In genomic region chr3:180679178-180680096, GRCh38 we compare ENCODE assay signal across 8 cellular contexts. TPM values are rescaled to one million over a fixed set of nuclear protein-coding genes. Genes with fewer than 3 reads are reported as not detected.
DNase-seq lines count a peak whose midpoint lies in the region; ATAC-seq, FAIRE-seq and TF ChIP-seq lines count a peak whose summit lies in the region.

TSS of gene CCDC39 (minus strand) at chr3:180679489. CDS start at chr3:180679380, 109 bp downstream.

- H2AFZ ChIP-seq in GM12878 (ENCODE audit: control insufficient read depth, low read depth, low read length): peak within 1 kb of the TSS; percentile 95

- CTCF ChIA-PET in HEK293 (lab: Yijun Ruan, JAX): interaction anchor here (0.7 to 0.9 kb wide), 2 partner anchors 16 to 41 kb away, joined by 3 to 4 read pairs; no protein-coding TSS in a partner anchor
- CTCF ChIA-PET in GM12878 (lab: Yijun Ruan, JAX): interaction anchor here (0.7 to 2.4 kb wide), 9 partner anchors 17 to 871 kb away, joined by 3 to 11 read pairs (median 4); partner anchors contain the start of gene TTC14

- no peaks in the 10 kb centered on the region for H3K36me3 ChIP-seq in HEK293 (ENCODE audit: control insufficient read depth in 2 of 2, insufficient read depth in 1 of 2, low read length in 2 of 2)
- no peaks in the 10 kb centered on the region for H3K36me3 ChIP-seq in GM12878 (ENCODE audit: control insufficient read depth in 2 of 2, insufficient read depth in 2 of 2, low read length in 1 of 2)

- RAD21 ChIA-PET in GM12878 (lab: Charles Lee; ENCODE audit: unreplicated experiment): interaction anchor here (1.2 to 1.5 kb wide), 4 partner anchors 64 to 868 kb away, joined by 3 to 7 read pairs (median 4); partner anchors contain the start of gene TTC14

- in situ Hi-C loops in GM12878 (cut with MboI): no loop called here

- TF ChIP-seq CTCF in HEK293 (tag by site-specific recombination; IDR thresholded peaks at IDR 0.05) (0 out of 2 replicates have a peak, but pooled peaks have one; percentile 26), GM12878 (IDR thresholded peaks at IDR 0.05 in 2 of 3, conservative IDR thresholded peaks at IDR 0.05 in 1 of 3; ENCODE audit: control insufficient read depth in 2 of 3, extremely low read depth in 1 of 3, insufficient read depth in 1 of 3, low read depth in 3 of 3, low read length in 3 of 3) (no peak)

- H3K9me3 ChIP-seq in HEK293 (ENCODE audit: control insufficient read depth, insufficient read depth, low read depth, low read length) (no peaks in the 10 kb centered on the region), GM12878 (replicated peaks; ENCODE audit: control insufficient read depth, insufficient read depth, low read length) (no peaks in the 10 kb centered on the region; the same call in 2 of the 3 replicates)

- no peaks in the 10 kb centered on the region for H3K79me2 ChIP-seq in GM12878 (ENCODE audit: control insufficient read depth, insufficient read depth, low read length)

- H3K27me3 ChIP-seq in GM12878 (replicated peaks in 1 of 2; ENCODE audit: control insufficient read depth in 2 of 2, insufficient read depth in 2 of 2, low read length in 1 of 2): no peaks in the 10 kb centered on the region

- H3K4me3 ChIP-seq in HEK293 (ENCODE audit: low read depth, low read length): peak within 1 kb of the TSS; percentile 59
- H3K4me3 ChIP-seq in GM12878: peak within 1 kb of the TSS; percentile 82
- peak within 1 kb of the TSS; percentile 89 for H3K4me3 ChIP-seq in iPS-11a (ENCODE audit: low read depth, low read length)
- peak within 1 kb of the TSS; percentile 69 for H3K4me3 ChIP-seq in skeletal muscle cell (ENCODE audit: low read depth, low read length)

- POLR2A ChIA-PET in HEK293 (lab: Yijun Ruan, JAX) (interaction anchor here (0.5 kb wide), 1 partner anchor 87 kb away, joined by 3 read pairs; no protein-coding TSS in a partner anchor), GM12878 (lab: Charles Lee) (no interaction called here)

- SMC1A ChIA-PET in GM12878 (lab: Charles Lee; ENCODE audit: uncharacterized antibody, unreplicated experiment): interaction anchor here (0.6 to 1.9 kb wide), 11 partner anchors 16 to 1228 kb away, joined by 3 to 5 read pairs (median 4); no protein-coding TSS in a partner anchor

- 1% methylated on average over 55 of the region's 56 CpGs for WGBS in GM12878 (ENCODE audit: insufficient coverage, insufficient replicate concordance, low lambda C conversion rate, missing lambda C conversion rate)

- H3K9me3 Mint-ChIP-seq in T-helper 1 cell treated with Interleukin-12 subunit alpha and Interleukin-12 subunit beta and Interleukin-4 antibody, amounts not matched to agents 30 μg/mL and 1 μg/mL, for 36 hours: no peaks in the 10 kb centered on the region

- no TSS peak for BruUV-seq in GM12878 (replicated peaks; lab: Mats Ljungman, UMichigan)

- H3K4me1 Mint-ChIP-seq in T-helper 1 cell treated with Interleukin-12 subunit alpha and Interleukin-12 subunit beta and Interleukin-4 antibody, amounts not matched to agents 30 μg/mL and 1 μg/mL, for 36 hours (ENCODE audit: low read depth): peaks cover 6% of the 10 kb centered on the region

- H3K27me3 Mint-ChIP-seq in T-helper 1 cell treated with Interleukin-12 subunit alpha and Interleukin-12 subunit beta and Interleukin-4 antibody, amounts not matched to agents 30 μg/mL and 1 μg/mL, for 36 hours (ENCODE audit: low read depth): peaks cover 64% of the 10 kb centered on the region

- H3K27ac ChIP-seq in HEK293 (ENCODE audit: extremely low read depth, low read depth, low read length): peak within 1 kb of the TSS; percentile 21; the same call in 1 of the 2 replicates
- no peak within 1 kb of the TSS for H3K27ac ChIP-seq in GM12878 (ENCODE audit: control insufficient read depth, insufficient read depth)

- no peak for FAIRE-seq in GM12878 (lab: Jason Lieb, UNC)

- DNase-seq in GM04504 (ENCODE audit: low read depth) (peak; percentile 22), NCI-H1048 (lab: John Stamatoyannopoulos, UW) (peak; percentile 23), GM12878 (ENCODE audit: low read depth, low spot score) (peak; percentile 30), skeletal muscle cell (ENCODE audit: low read depth) (no peak), AML-193 (lab: John Stamatoyannopoulos, UW) (no peak)

- H3K4me1 ChIP-seq in HEK293 (ENCODE audit: control insufficient read depth, insufficient read depth, low read length): 0 out of 2 replicates have a peak, but pooled peaks cover 2% of the 10 kb centered on the region
- peaks cover 4% of the 10 kb centered on the region; the same call in 1 of the 2 replicates for H3K4me1 ChIP-seq in GM12878 (ENCODE audit: control insufficient read depth, insufficient read depth, low read length)

- no peaks in the 10 kb centered on the region for H3K36me3 Mint-ChIP-seq in T-helper 1 cell treated with Interleukin-12 subunit alpha and Interleukin-12 subunit beta and Interleukin-4 antibody, amounts not matched to agents 30 μg/mL and 1 μg/mL, for 36 hours (ENCODE audit: low read depth)

- peak within 1 kb of the TSS; percentile 99 for H3K4me2 ChIP-seq in GM12878 (ENCODE audit: control insufficient read depth, insufficient read depth)

- TF ChIP-seq EP300 in GM12878 (IDR thresholded peaks at IDR 0.05; ENCODE audit: borderline replicate concordance in 1 of 2, control insufficient read depth in 1 of 2, low read depth in 2 of 2, low read length in 2 of 2): no peak

- no peak within 1 kb of the TSS for H3K27ac Mint-ChIP-seq in T-helper 1 cell treated with Interleukin-12 subunit alpha and Interleukin-12 subunit beta and Interleukin-4 antibody, amounts not matched to agents 30 μg/mL and 1 μg/mL, for 36 hours

- no peaks in the 10 kb centered on the region for H4K20me1 ChIP-seq in GM12878 (ENCODE audit: control insufficient read depth, insufficient read depth)

- peak within 1 kb of the TSS; percentile 44; the same call in 1 of the 2 replicates for H3K9ac ChIP-seq in GM12878 (ENCODE audit: control insufficient read depth, insufficient read depth, low read length)

- peak within 1 kb of the TSS; percentile 75 for H3K4me3 Mint-ChIP-seq in T-helper 1 cell treated with Interleukin-12 subunit alpha and Interleukin-12 subunit beta and Interleukin-4 antibody, amounts not matched to agents 30 μg/mL and 1 μg/mL, for 36 hours

- intact Hi-C loops in GM12878 (cut with micrococcal nuclease; ENCODE audit: unreplicated experiment): loop anchor here (5.0 kb wide), 2 partner anchors 52 to 77 kb away; partner anchors contain the start of gene TTC14

- TF ChIP-seq RAD21 in GM12878 (IDR thresholded peaks at IDR 0.05; ENCODE audit: insufficient read depth, low read depth, low read length): no peak

- ATAC-seq in GM12878: peak; percentile 96

- no peak for TF ChIP-seq POLR2A in GM12878 (IDR thresholded peaks at IDR 0.05; ENCODE audit: low read depth, low read length)

TF ChIP-seq in HEK293, 187 proteins besides CTCF, POLR2A, EP300 and RAD21 (continues in another document):
- TF ChIP-seq SCRT2 (tag by site-specific recombination; IDR thresholded peaks at IDR 0.05) (peak; percentile 89), ZNF23 (tag by site-specific recombination; IDR thresholded peaks at IDR 0.05; ENCODE audit: borderline replicate concordance) (no peak), BCL11A (tag by site-specific recombination; IDR thresholded peaks at IDR 0.05; ENCODE audit: low read depth) (no peak), GLI4 (tag by site-specific recombination; IDR thresholded peaks at IDR 0.05) (no peak)

TF ChIP-seq in GM12878, 131 proteins besides CTCF, POLR2A, EP300 and RAD21 (continues in another document):
- TF ChIP-seq PAX5 (IDR thresholded peaks at IDR 0.05; ENCODE audit: borderline replicate concordance, low read depth, low read length) (no peak), CBFB (IDR thresholded peaks at IDR 0.05; ENCODE audit: low read depth) (no peak), ZNF207 (IDR thresholded peaks at IDR 0.05; ENCODE audit: borderline replicate concordance) (no peak), ZNF24 (IDR thresholded peaks at IDR 0.05) (no peak), MYB (IDR thresholded peaks at IDR 0.05; ENCODE audit: borderline replicate concordance, low read depth, low read length) (no peak), STAT1 (conservative IDR thresholded peaks at IDR 0.05) (no peak), HDGF (IDR thresholded peaks at IDR 0.05) (no peak), JUND (IDR thresholded peaks at IDR 0.05; ENCODE audit: low read depth, low read length) (no peak), SP1 (IDR thresholded peaks at IDR 0.05; ENCODE audit: low read depth, low read length) (no peak), CBX3 (IDR thresholded peaks at IDR 0.05; ENCODE audit: borderline replicate concordance, low read depth) (no peak), KLF5 (IDR thresholded peaks at IDR 0.05; ENCODE audit: partially characterized antibody) (no peak), RCOR1 (conservative IDR thresholded peaks at IDR 0.05; ENCODE audit: low read depth, low read length) (no peak), ZBED1 (IDR thresholded peaks at IDR 0.05; ENCODE audit: borderline replicate concordance) (no peak), ETV6 (conservative IDR thresholded peaks at IDR 0.05 in 1 of 2, IDR thresholded peaks at IDR 0.05 in 1 of 2; ENCODE audit: borderline replicate concordance in 1 of 2, low read depth in 1 of 2) (peak in 1 of 2 experiments; percentile 85; a peak in 1 of 4 replicates), FOXK2 (IDR thresholded peaks at IDR 0.05) (no peak), TBL1XR1 (IDR thresholded peaks at IDR 0.05; ENCODE audit: low read depth, low read length) (no peak), RB1 (IDR thresholded peaks at IDR 0.05; ENCODE audit: borderline replicate concordance) (no peak), ZNF217 (IDR thresholded peaks at IDR 0.05) (no peak)

RNA-seq across cellular contexts. Expression of gene CCDC39, which starts in this region (rescaled TPM):
- 1.9 and 2.4 TPM in 2 replicates for total RNA-seq in GM12878 (2013; cell fraction: nucleolus; rRNA removed)
- total RNA-seq in GM12878 (2014; rRNA removed): 0.16 and 0.23 TPM in 2 replicates
- total RNA-seq in GM12878 (2014; rRNA removed; fragmentation: Illumina TruSeq; extraction: Trizol): 0.67 and 0.74 TPM in 2 replicates
- 0.43 and 0.44 TPM in 2 replicates for total RNA-seq in GM12878 (2021)
- polyA plus RNA-seq in GM12878 (2011; ENCODE audit: low read depth): not detected
- polyA plus RNA-seq in GM12878 (2011; rRNA removed): 0.10 and 0.19 TPM in 2 replicates
- not detected in 2 replicates for polyA plus RNA-seq in GM12878 (2011; cell fraction: cytosol; rRNA removed)
- polyA plus RNA-seq in GM12878 (2011; cell fraction: nucleus; rRNA removed): 0.03 and 0.10 TPM in 2 replicates
- polyA plus RNA-seq in GM12878 (2012): 0.07 TPM in 1 of 2 replicates, not detected in the other
- polyA plus RNA-seq in GM12878 (2014; fragmentation: Illumina TruSeq; extraction: Trizol): 0.69 and 0.89 TPM in 2 replicates
- under 1 TPM; 0.32 to 0.38 TPM for polyA plus RNA-seq in GM12878 (2014; fragmentation: Nextera tagmentation; extraction: Ambion mirVana)
- 0.08 and 0.27 TPM in 2 replicates for polyA plus RNA-seq in GM12878 (2014; rRNA removed)
- polyA plus RNA-seq in GM12878 (2016; fragmentation: Nextera tagmentation; extraction: Ambion mirVana): under 1 TPM; 0.16 to 0.29 TPM
- polyA minus RNA-seq in GM12878 (2011; rRNA and poly(A)+ RNA removed): not detected in 2 replicates
- not detected in 2 replicates for polyA minus RNA-seq in GM12878 (2011; cell fraction: cytosol; rRNA and poly(A)+ RNA removed)
- not detected in 2 replicates for polyA minus RNA-seq in GM12878 (2011; cell fraction: nucleus; rRNA and poly(A)+ RNA removed)

Comparison
In these comparisons a context has a peak if more than half of its experiments do, and no peak if none do; other contexts are left out.
1. DNase-seq: peak in GM04504 (single experiment), NCI-H1048 (single experiment) and GM12878 (single experiment); none in skeletal muscle cell (single experiment) and AML-193 (0 of 2).
2. Peak in every context shown above with its lines, with median percentiles within 50 percentile points of each other: H3K4me3 ChIP-seq.